ENCODE assay signal across 9 cellular contexts in genomic region chr7:74183142-74183541, GRCh38. TPM values are rescaled to one million over a fixed set of nuclear protein-coding genes. Genes with fewer than 3 reads are reported as not detected.
A peak's percentile ranks its signal among the peaks of the same experiment; 100 is the strongest.
DNase-seq lines count a peak whose midpoint lies in the region; ATAC-seq and TF ChIP-seq lines count a peak whose summit lies in the region.
"Had no signal": no experiment of that assay in that cellular context is flagged by ENCODE, and none has a peak within 500 bp of the region (broad histone marks: within the 10 kb centered on the region; RNA-seq: fewer than 3 reads in every experiment).

No MANE protein-coding gene starts in this region.

- TF ChIP-seq CTCF in 22Rv1 (IDR thresholded peaks at IDR 0.05), result no peak
- TF ChIP-seq CTCF in adrenal gland (IDR thresholded peaks at IDR 0.05), result no peak
- no peak for TF ChIP-seq CTCF in right lobe of liver (IDR thresholded peaks at IDR 0.05)

- intact Hi-C loops in adrenal gland (cut with DNase I), result loop anchor here (5.0 to 10.0 kb wide), 3 partner anchors 88 to 118 kb away; partner anchors contain the start of gene LIMK1 (in 1 of the 2)
- intact Hi-C loops in right lobe of liver (cut with DNase I), result no loop called here

- peak; percentile 58 for DNase-seq in G401 (ENCODE audit: low spot score)
- peak in 2 of 7 donors; percentile 30 to 43 for DNase-seq in adrenal gland
- peak in 1 of 3 donors; percentile 63 for DNase-seq in right lobe of liver
- DNase-seq in kidney glomerular epithelial cell (lab: John Stamatoyannopoulos, UW), result no peak
- DNase-seq in substantia nigra (lab: John Stamatoyannopoulos, UW), result no peak
- DNase-seq: NCI-H187 treated with DMSO at 0.1 percent for 48 hours had no signal

- peak; percentile 57 to 82 (median 76) for ATAC-seq in right lobe of liver
- no peak for ATAC-seq in GM19328 (IDR thresholded peaks at IDR 0.05; ENCODE audit: unreplicated experiment)
- no peak for ATAC-seq in HG03039 (IDR thresholded peaks at IDR 0.05; ENCODE audit: unreplicated experiment)

- in situ Hi-C loops in G401 (cut with HindIII; ENCODE audit: low sequenced_read_pairs), result no loop called here

- H3K27me3 ChIP-seq in adrenal gland, result no peaks in the 10 kb centered on the region
- no peaks in the 10 kb centered on the region for H3K27me3 ChIP-seq in right lobe of liver

- H3K27ac ChIP-seq in 22Rv1, result peak overlapping the region; percentile 54
- H3K27ac ChIP-seq in adrenal gland, result peak overlapping the region in 3 of 5 donors; percentile 22 to 53 (median 27)
- H3K27ac ChIP-seq in right lobe of liver, result no peak overlapping the region
- H3K27ac ChIP-seq in substantia nigra (ENCODE audit: low read depth, low read length, poor library complexity, severe bottlenecking), result no peak overlapping the region

- H3K36me3 ChIP-seq in adrenal gland (replicated peaks in 1 of 2), result peaks cover 0 to 9% of the 10 kb centered on the region in 2 donors
- H3K36me3 ChIP-seq in right lobe of liver, result peaks cover 0 to 6% (median 0%) of the 10 kb centered on the region in 4 donors

- H3K4me3 ChIP-seq in adrenal gland, result no peak overlapping the region
- no peak overlapping the region for H3K4me3 ChIP-seq in right lobe of liver

- H3K4me1 ChIP-seq in adrenal gland (replicated peaks in 1 of 2) (peaks cover 56 to 98% of the 10 kb centered on the region in 2 donors), right lobe of liver (peaks cover 0 to 75% (median 15%) of the 10 kb centered on the region in 4 donors)

- H3K9me3 ChIP-seq in adrenal gland (replicated peaks in 1 of 3), result no peaks in the 10 kb centered on the region
- no peaks in the 10 kb centered on the region for H3K9me3 ChIP-seq in right lobe of liver

- WGBS in adrenal gland, 4 donors, result 34 to 43% (median 37%) methylated on average over 3 of the region's 3 CpGs
- 20% methylated on average over 3 of the region's 3 CpGs for WGBS in right lobe of liver (ENCODE audit: insufficient coverage, low coverage, low lambda C conversion rate, missing lambda C conversion rate)

- TF ChIP-seq POLR2A in adrenal gland (IDR thresholded peaks at IDR 0.05) (no peak), right lobe of liver (IDR thresholded peaks at IDR 0.05) (no peak)

RNA-seq across cellular contexts. Expression of gene EIF4H, which starts 9.0 kb away (rescaled TPM):
- total RNA-seq in G401 (2014; rRNA removed; shearing (Covaris generic)), result 404 and 445 TPM in 2 replicates
- 100 to 1,000 TPM; 235 to 364 (median 263) TPM for total RNA-seq in adrenal gland
- polyA plus RNA-seq in adrenal gland, result 100 to 1,000 TPM; 108 to 215 (median 142) TPM
- 100 to 1,000 TPM; 117 to 128 (median 118) TPM for total RNA-seq in right lobe of liver

RNA-seq across cellular contexts. Expression of gene LAT2, which starts 26.7 kb away (rescaled TPM):
- total RNA-seq in G401 (2014; rRNA removed; shearing (Covaris generic)), result not detected in 2 replicates
- total RNA-seq in adrenal gland, result 10 to 100 TPM in 7 of 8 donors, 1 to 10 TPM in 1; 9.0 to 16.9 (median 14.2) TPM
- polyA plus RNA-seq in adrenal gland, result 10 to 100 TPM in 1 of 3 donors, 1 to 10 TPM in 2; 5.5 to 14.3 (median 9.5) TPM
- 10 to 100 TPM in 1 of 6 experiments, 1 to 10 TPM in 5; 3.8 to 10.6 (median 6.6) TPM for total RNA-seq in right lobe of liver

Comparison
In these comparisons a context has a peak if more than half of its experiments do, and no peak if none do; other contexts are left out.
1. H3K27ac ChIP-seq: peak in 22Rv1 (single experiment) and adrenal gland (3 of 5); none in right lobe of liver (0 of 3) and substantia nigra (single experiment).
2. ATAC-seq: peak in right lobe of liver (4 of 4); none in GM19328 (single experiment) and HG03039 (single experiment).
3. intact Hi-C loops: an anchor here in adrenal gland (5.0 to 10.0 kb wide); none called in right lobe of liver.